In the genomic region with DNA sequence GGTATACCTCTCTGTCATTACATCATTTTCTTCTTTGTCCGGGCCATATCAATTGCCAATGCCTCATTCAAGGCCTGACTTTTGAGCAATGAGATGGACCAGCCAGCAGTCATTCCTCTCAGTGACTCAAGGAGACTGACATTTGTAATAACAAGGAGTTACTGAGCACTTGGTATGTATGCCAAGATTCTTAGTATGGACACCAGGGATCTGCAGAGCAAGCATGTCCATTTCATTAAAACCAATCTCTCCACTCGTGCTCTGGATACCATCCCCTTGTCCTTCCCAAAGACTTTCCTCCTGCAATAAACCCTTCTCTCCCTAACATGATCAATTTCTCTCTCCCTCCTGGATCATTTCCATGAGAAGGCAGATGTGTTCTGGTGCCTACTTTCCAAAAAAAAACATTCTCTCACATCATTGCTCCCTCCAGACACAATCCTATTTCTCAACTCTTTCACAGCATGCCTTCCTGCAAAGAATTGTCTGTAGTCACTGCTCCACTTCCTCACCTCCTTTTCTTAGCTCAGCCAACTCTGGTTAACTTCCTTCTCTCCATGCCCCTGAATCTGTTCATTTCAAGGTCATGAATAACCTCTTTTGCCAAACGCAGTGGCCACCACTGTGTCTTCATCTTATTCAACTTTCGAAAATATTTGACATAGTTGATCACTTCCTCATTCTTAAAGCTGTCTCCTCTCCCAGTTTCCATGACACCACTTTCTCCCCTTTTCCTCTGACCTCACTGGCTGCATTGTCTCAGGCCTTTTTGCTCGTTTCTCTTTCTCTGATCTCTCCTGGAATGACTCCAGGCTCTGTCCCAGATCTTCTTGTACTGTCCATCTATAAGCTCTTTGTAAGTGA, we compare ENCODE assay signal across 1 cellular context.
TF ChIP-seq lines count a peak whose summit lies in the region.

No MANE protein-coding gene starts in this region.

TF ChIP-seq in HepG2, 621 proteins besides CTCF, POLR2A, EP300 and RAD21 (continued from another document):
- TF ChIP-seq, protein P1, sequence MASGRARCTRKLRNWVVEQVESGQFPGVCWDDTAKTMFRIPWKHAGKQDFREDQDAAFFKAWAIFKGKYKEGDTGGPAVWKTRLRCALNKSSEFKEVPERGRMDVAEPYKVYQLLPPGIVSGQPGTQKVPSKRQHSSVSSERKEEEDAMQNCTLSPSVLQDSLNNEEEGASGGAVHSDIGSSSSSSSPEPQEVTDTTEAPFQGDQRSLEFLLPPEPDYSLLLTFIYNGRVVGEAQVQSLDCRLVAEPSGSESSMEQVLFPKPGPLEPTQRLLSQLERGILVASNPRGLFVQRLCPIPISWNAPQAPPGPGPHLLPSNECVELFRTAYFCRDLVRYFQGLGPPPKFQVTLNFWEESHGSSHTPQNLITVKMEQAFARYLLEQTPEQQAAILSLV (CRISPR knock-in tag; IDR thresholded peaks at IDR 0.05; ENCODE audit: borderline replicate concordance) = no peak
- no peak for TF ChIP-seq ZNF10 (CRISPR knock-in tag; IDR thresholded peaks at IDR 0.05; ENCODE audit: borderline replicate concordance, low read depth)
- TF ChIP-seq ZNF17 (CRISPR knock-in tag; IDR thresholded peaks at IDR 0.05) = no peak
- no peak for TF ChIP-seq ATF7-NPFF (CRISPR knock-in tag; IDR thresholded peaks at IDR 0.05; ENCODE audit: low read depth)
- TF ChIP-seq SRY (CRISPR knock-in tag; IDR thresholded peaks at IDR 0.05) = no peak
- TF ChIP-seq SIN3B (IDR thresholded peaks at IDR 0.05; ENCODE audit: low read length) = no peak
- TF ChIP-seq CREB1 (IDR thresholded peaks at IDR 0.05) = no peak
- no peak for TF ChIP-seq CREB1 (CRISPR knock-in tag; IDR thresholded peaks at IDR 0.05)
- no peak for TF ChIP-seq TRIM24 (CRISPR knock-in tag; IDR thresholded peaks at IDR 0.05)
- no peak for TF ChIP-seq FOXJ3 (CRISPR knock-in tag; IDR thresholded peaks at IDR 0.05; ENCODE audit: borderline replicate concordance)
- no peak for TF ChIP-seq MED1 (CRISPR knock-in tag; IDR thresholded peaks at IDR 0.05)
- no peak for TF ChIP-seq PAX8 (CRISPR knock-in tag; IDR thresholded peaks at IDR 0.05; ENCODE audit: borderline replicate concordance)
